ENCODE assay signal across 15 cellular contexts in genomic region chr4:186569533-186570192, GRCh38. TPM values are rescaled to one million over a fixed set of nuclear protein-coding genes. Genes with fewer than 3 reads are reported as not detected.
DNase-seq lines count a peak whose midpoint lies in the region; ATAC-seq and TF ChIP-seq lines count a peak whose summit lies in the region.
"Had no signal": no experiment of that assay in that cellular context is flagged by ENCODE, and none has a peak within 500 bp of the region (broad histone marks: within the 10 kb centered on the region; RNA-seq: fewer than 3 reads in every experiment).

No MANE protein-coding gene starts in this region.

- CTCF ChIA-PET in Panc1 (lab: Charles Lee): no interaction called here

- TF ChIP-seq CTCF in Panc1 (IDR thresholded peaks at IDR 0.05) (no peak), suprapubic skin (IDR thresholded peaks at IDR 0.05) (no peak)

- H3K27ac ChIP-seq in Panc1 (ENCODE audit: low read length) (peak overlapping the region; percentile 48; the same call in 1 of the 2 replicates), duodenal mucosa (ENCODE audit: low read depth, low read length) (no peak overlapping the region), mucosa of rectum (ENCODE audit: low read depth in 2 of 2, low read length in 2 of 2) (peak overlapping the region; percentile 27 to 50), suprapubic skin (no peak overlapping the region)
- H3K27ac ChIP-seq: cardiac muscle cell, KMS-11 had no signal

- H3K36me3 ChIP-seq in Panc1 (ENCODE audit: control insufficient read depth, insufficient read depth, low read length): no peaks in the 10 kb centered on the region; the same call in 1 of the 2 replicates
- no peaks in the 10 kb centered on the region for H3K36me3 ChIP-seq in duodenal mucosa (ENCODE audit: control insufficient read depth in 1 of 2, insufficient read depth in 2 of 2, low read length in 2 of 2)
- no peaks in the 10 kb centered on the region for H3K36me3 ChIP-seq in mucosa of rectum (ENCODE audit: control insufficient read depth in 2 of 2, insufficient read depth in 2 of 2, low read length in 2 of 2)
- no peaks in the 10 kb centered on the region for H3K36me3 ChIP-seq in suprapubic skin
- H3K36me3 ChIP-seq: cardiac muscle cell had no signal

- no peak; the same call in 1 of the 2 replicates for ATAC-seq in Panc1
- ATAC-seq: natural killer cell treated with Interleukin-12 subunit alpha and Interleukin-12 subunit beta and Interleukin-15 and Interleukin-18, amount 100 ng/mL, for 72 hours had no signal

- peak overlapping the region; percentile 26 to 55 for H3K4me3 ChIP-seq in Panc1 (ENCODE audit: low read depth in 2 of 2, low read length in 2 of 2)
- peak overlapping the region; percentile 56 to 67 for H3K4me3 ChIP-seq in duodenal mucosa (ENCODE audit: low read depth in 1 of 2, low read length in 2 of 2)
- H3K4me3 ChIP-seq in mucosa of rectum (ENCODE audit: low read length in 2 of 2): peak overlapping the region; percentile 62 to 77
- H3K4me3 ChIP-seq in suprapubic skin: peak overlapping the region; percentile 23
- H3K4me3 ChIP-seq: cardiac muscle cell had no signal

- peak overlapping the region; percentile 8 to 50 for H3K9ac ChIP-seq in duodenal mucosa (ENCODE audit: low read depth in 1 of 2, low read length in 2 of 2)
- peak overlapping the region; percentile 26 to 38 for H3K9ac ChIP-seq in mucosa of rectum (ENCODE audit: low read depth in 1 of 2, low read length in 2 of 2)
- H3K9ac ChIP-seq: KMS-11 had no signal

- no TSS peak for BruUV-seq in Panc1 (replicated peaks; lab: Mats Ljungman, UMichigan)

- POLR2A ChIA-PET in Panc1 (lab: Charles Lee): no interaction called here

- intact Hi-C loops in Panc1 (cut with micrococcal nuclease; ENCODE audit: unreplicated experiment): no loop called here

- H3K4me1 ChIP-seq in Panc1 (ENCODE audit: control insufficient read depth, insufficient read depth, low read length) (peaks cover 5% of the 10 kb centered on the region; the same call in 1 of the 2 replicates), duodenal mucosa (ENCODE audit: control insufficient read depth in 1 of 2, insufficient read depth in 2 of 2, low read length in 2 of 2) (peaks cover 8 to 14% of the 10 kb centered on the region in 2 donors), mucosa of rectum (ENCODE audit: control insufficient read depth in 2 of 2, insufficient read depth in 2 of 2, low read length in 2 of 2) (peaks cover 4 to 13% of the 10 kb centered on the region in 2 donors), suprapubic skin (no peaks in the 10 kb centered on the region)

- WGBS in suprapubic skin: 53% methylated on average over 6 of the region's 10 CpGs

- TF ChIP-seq EP300 in suprapubic skin (IDR thresholded peaks at IDR 0.05): no peak

- no peak for TF ChIP-seq POLR2A in suprapubic skin (IDR thresholded peaks at IDR 0.05)

- in situ Hi-C loops in Panc1 (cut with HindIII; ENCODE audit: low pct_unique_long_range_greater_than_20kb, low sequenced_read_pairs): no loop called here
- in situ Hi-C loops in KBM-7 (cut with MboI; ENCODE audit: low pct_unique_long_range_greater_than_20kb, low sequenced_read_pairs): no loop called here

- H3K27me3 ChIP-seq in Panc1 (ENCODE audit: control insufficient read depth, insufficient read depth, low read length) (no peaks in the 10 kb centered on the region), duodenal mucosa (ENCODE audit: control insufficient read depth in 1 of 2, insufficient read depth in 2 of 2, low read length in 2 of 2) (no peaks in the 10 kb centered on the region), mucosa of rectum (ENCODE audit: control insufficient read depth in 2 of 2, insufficient read depth in 2 of 2, low read length in 2 of 2) (no peaks in the 10 kb centered on the region), suprapubic skin (peaks cover 8% of the 10 kb centered on the region)
- H3K27me3 ChIP-seq: cardiac muscle cell had no signal

- DNase-seq in Panc1 (ENCODE audit: low read depth, low spot score) (no peak), suprapubic skin (ENCODE audit: low spot score in 2 of 2) (no peak), 8988T (no peak), KBM-7 (no peak), GM19238 (ENCODE audit: insufficient read length, low spot score) (no peak)
- DNase-seq in activated CD4-positive, CD25-positive, alpha-beta regulatory T cell (lab: John Stamatoyannopoulos, UW): no peak
- DNase-seq: NCI-H1694; NCI-H446; stimulated activated CD4-positive, alpha-beta T cell treated with anti-CD3 and anti-CD28 coated beads, Interleukin-12 subunit alpha, Interleukin-12 subunit beta, amount 100 ng/mL, for 4 hours had no signal

- no peaks in the 10 kb centered on the region for H3K9me3 ChIP-seq in Panc1 (ENCODE audit: control insufficient read depth, insufficient read depth, low read depth, low read length)
- H3K9me3 ChIP-seq in duodenal mucosa (ENCODE audit: control insufficient read depth in 1 of 2, low read length in 2 of 2): no peaks in the 10 kb centered on the region
- H3K9me3 ChIP-seq in mucosa of rectum (ENCODE audit: control insufficient read depth in 2 of 2, low read length in 2 of 2): no peaks in the 10 kb centered on the region
- no peaks in the 10 kb centered on the region for H3K9me3 ChIP-seq in suprapubic skin

RNA-seq across cellular contexts. Expression of gene MTNR1A, which starts 14.3 kb away (rescaled TPM):
- total RNA-seq in Panc1 (2021; ENCODE audit: unreplicated experiment) (0.23 TPM), suprapubic skin (not detected)
- polyA plus RNA-seq in Panc1 (2012; ENCODE audit: insufficient read length): 0.23 TPM
- total RNA-seq: natural killer cell treated with Interleukin-12 subunit alpha and Interleukin-12 subunit beta and Interleukin-15 and Interleukin-18, amount 100 ng/mL, for 72 hours; OCI-LY7 had no signal

Comparison
In these comparisons a context has a peak if more than half of its experiments do, and no peak if none do; other contexts are left out.
1. H3K27ac ChIP-seq: peak in Panc1 (single experiment) and mucosa of rectum (2 of 2); none in duodenal mucosa (single experiment) and suprapubic skin (single experiment).
2. Peak in every context shown above with its lines, with median percentiles within 50 percentile points of each other: H3K4me3 ChIP-seq.